ENCODE assay signal across 14 cellular contexts in the genomic region with DNA sequence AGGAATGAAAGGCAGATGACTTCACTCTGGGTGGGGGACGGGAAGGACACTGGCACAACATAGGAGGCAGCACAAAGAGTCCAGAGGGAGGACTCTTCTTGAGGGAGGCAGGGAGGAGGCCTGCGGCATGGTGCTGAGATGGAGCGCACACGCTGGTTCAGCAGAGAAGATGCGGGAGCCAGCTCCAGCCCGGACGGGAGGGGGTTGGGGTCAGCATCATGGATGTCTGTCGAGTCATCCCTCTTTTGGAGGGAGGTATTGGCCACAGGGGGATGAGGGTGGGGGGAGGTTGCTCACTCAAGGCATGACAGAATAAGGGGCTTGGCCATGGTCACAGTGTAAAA.
"Had no signal": no experiment of that assay in that cellular context is flagged by ENCODE, and none has a peak within 500 bp of the region (broad histone marks: within the 10 kb centered on the region; RNA-seq: fewer than 3 reads in every experiment).

No MANE protein-coding gene starts in this region.

- DNase-seq: activated B cell treated with CpG ODN at 0.5 μM for 24 hours; activated CD4-positive, alpha-beta T cell treated with anti-CD3 and anti-CD28 coated beads, Interleukin-2, amount 10 ng/mL, durations not matched to agents 24 days and 14 days; activated naive CD4-positive, alpha-beta T cell treated with Interleukin-2 at 50 U/mL for 16 hours; activated naive CD8-positive, alpha-beta T cell treated with anti-CD3 and anti-CD28 coated beads, Interleukin-2, amount 50 U/mL, for 24 hours; activated T-cell treated with anti-CD3 and anti-CD28 coated beads for 4 hours; aorta; dorsolateral prefrontal cortex; endodermal cell; islet precursor cell; mammary epithelial cell; ovary had no signal

- H3K4me3 ChIP-seq: dorsolateral prefrontal cortex, gastroesophageal sphincter, ovary had no signal

- H3K36me3 Mint-ChIP-seq: natural killer cell treated with Interleukin-12 subunit alpha and Interleukin-12 subunit beta and Interleukin-15 and Interleukin-18, amount 100 ng/mL, for 72 hours had no signal

- H3K4me1 Mint-ChIP-seq: activated CD4-positive, alpha-beta T cell treated with anti-CD3 and anti-CD28 coated beads, Interleukin-2, amount 10 ng/mL, durations not matched to agents 24 days and 14 days; endodermal cell had no signal

- H3K27ac ChIP-seq: dorsolateral prefrontal cortex, gastroesophageal sphincter, ovary had no signal

- H3K36me3 ChIP-seq: ovary had no signal

- H3K27me3 ChIP-seq: dorsolateral prefrontal cortex, gastroesophageal sphincter, ovary had no signal

- H3K9me3 Mint-ChIP-seq: activated B cell treated with CpG ODN at 0.5 μM for 24 hours; activated CD4-positive, alpha-beta T cell treated with anti-CD3 and anti-CD28 coated beads, Interleukin-2, amount 10 ng/mL, durations not matched to agents 24 days and 14 days; activated naive CD8-positive, alpha-beta T cell treated with anti-CD3 and anti-CD28 coated beads, Interleukin-2, amount 50 U/mL, for 24 hours; endodermal cell; natural killer cell treated with Interleukin-12 subunit alpha and Interleukin-12 subunit beta and Interleukin-15 and Interleukin-18, amount 100 ng/mL, for 72 hours; stimulated activated effector memory CD8-positive, alpha-beta T cell treated with anti-CD3 and anti-CD28 coated beads, Interleukin-12 subunit alpha, Interleukin-12 subunit beta, amount 100 ng/mL, for 72 hours had no signal

- H3K27ac Mint-ChIP-seq: activated B cell treated with CpG ODN at 0.5 μM for 24 hours; activated CD4-positive, alpha-beta T cell treated with anti-CD3 and anti-CD28 coated beads, Interleukin-2, amount 10 ng/mL, durations not matched to agents 24 days and 14 days; activated naive CD8-positive, alpha-beta T cell treated with anti-CD3 and anti-CD28 coated beads, Interleukin-2, amount 50 U/mL, for 24 hours; endodermal cell; natural killer cell treated with Interleukin-12 subunit alpha and Interleukin-12 subunit beta and Interleukin-15 and Interleukin-18, amount 100 ng/mL, for 72 hours; stimulated activated effector memory CD8-positive, alpha-beta T cell treated with anti-CD3 and anti-CD28 coated beads, Interleukin-12 subunit alpha, Interleukin-12 subunit beta, amount 100 ng/mL, for 72 hours had no signal

- ATAC-seq: activated naive CD8-positive, alpha-beta T cell treated with anti-CD3 and anti-CD28 coated beads, Interleukin-2, amount 50 U/mL, for 24 hours; gastroesophageal sphincter; natural killer cell treated with Interleukin-12 subunit alpha and Interleukin-12 subunit beta and Interleukin-15 and Interleukin-18, amount 100 ng/mL, for 72 hours; stimulated activated effector memory CD8-positive, alpha-beta T cell treated with anti-CD3 and anti-CD28 coated beads, Interleukin-12 subunit alpha, Interleukin-12 subunit beta, amount 100 ng/mL, for 72 hours had no signal

- H3K4me3 Mint-ChIP-seq: activated B cell treated with CpG ODN at 0.5 μM for 24 hours; activated CD4-positive, alpha-beta T cell treated with anti-CD3 and anti-CD28 coated beads, Interleukin-2, amount 10 ng/mL, durations not matched to agents 24 days and 14 days; activated naive CD8-positive, alpha-beta T cell treated with anti-CD3 and anti-CD28 coated beads, Interleukin-2, amount 50 U/mL, for 24 hours; endodermal cell; natural killer cell treated with Interleukin-12 subunit alpha and Interleukin-12 subunit beta and Interleukin-15 and Interleukin-18, amount 100 ng/mL, for 72 hours; stimulated activated effector memory CD8-positive, alpha-beta T cell treated with anti-CD3 and anti-CD28 coated beads, Interleukin-12 subunit alpha, Interleukin-12 subunit beta, amount 100 ng/mL, for 72 hours had no signal

- H3K4me1 ChIP-seq: gastroesophageal sphincter had no signal

- H3K9me3 ChIP-seq: gastroesophageal sphincter, ovary had no signal

- H3K27me3 Mint-ChIP-seq: activated B cell treated with CpG ODN at 0.5 μM for 24 hours; activated CD4-positive, alpha-beta T cell treated with anti-CD3 and anti-CD28 coated beads, Interleukin-2, amount 10 ng/mL, durations not matched to agents 24 days and 14 days; activated naive CD8-positive, alpha-beta T cell treated with anti-CD3 and anti-CD28 coated beads, Interleukin-2, amount 50 U/mL, for 24 hours; natural killer cell treated with Interleukin-12 subunit alpha and Interleukin-12 subunit beta and Interleukin-15 and Interleukin-18, amount 100 ng/mL, for 72 hours had no signal
